Comparison of ENCODE assay signal across 14 cellular contexts in genomic region chr2:191499874-191500565, GRCh38.
DNase-seq lines count a peak whose midpoint lies in the region; ATAC-seq and TF ChIP-seq lines count a peak whose summit lies in the region.
"Had no signal": no experiment of that assay in that cellular context is flagged by ENCODE, and none has a peak within 500 bp of the region (broad histone marks: within the 10 kb centered on the region; RNA-seq: fewer than 3 reads in every experiment).

No MANE protein-coding gene starts in this region.

- no peak for TF ChIP-seq CTCF in natural killer cell (IDR thresholded peaks at IDR 0.05)

- peak; percentile 31 to 54 for ATAC-seq in natural killer cell treated with Interleukin-12 subunit alpha and Interleukin-12 subunit beta and Interleukin-15 and Interleukin-18, amount 100 ng/mL, for 72 hours
- ATAC-seq in natural killer cell (no peak), GM21528 (IDR thresholded peaks at IDR 0.05; ENCODE audit: low FRiP score, unreplicated experiment) (no peak)

- H3K36me3 Mint-ChIP-seq in natural killer cell treated with Interleukin-12 subunit alpha and Interleukin-12 subunit beta and Interleukin-15 and Interleukin-18, amount 100 ng/mL, for 72 hours, result no peaks in the 10 kb centered on the region
- H3K36me3 Mint-ChIP-seq in natural killer cell, result no peaks in the 10 kb centered on the region

- H3K27ac Mint-ChIP-seq in natural killer cell treated with Interleukin-12 subunit alpha and Interleukin-12 subunit beta and Interleukin-15 and Interleukin-18, amount 100 ng/mL, for 72 hours, result no peak overlapping the region
- no peak overlapping the region for H3K27ac Mint-ChIP-seq in natural killer cell
- H3K27ac Mint-ChIP-seq: stimulated activated naive CD8-positive, alpha-beta T cell treated with anti-CD3 and anti-CD28 coated beads, Interleukin-15, Interleukin-2, amounts not matched to agents 100 ng/mL and 50 ng/mL, for 24 hours had no signal

- in situ Hi-C loops in G401 (cut with HindIII; ENCODE audit: low sequenced_read_pairs), result no loop called here

- H3K4me3 Mint-ChIP-seq in natural killer cell treated with Interleukin-12 subunit alpha and Interleukin-12 subunit beta and Interleukin-15 and Interleukin-18, amount 100 ng/mL, for 72 hours, result no peak overlapping the region
- H3K4me3 Mint-ChIP-seq in natural killer cell, result no peak overlapping the region
- H3K4me3 Mint-ChIP-seq: activated T-cell treated with anti-CD3 and anti-CD28 coated beads, Interleukin-2, amount 50 U/mL, for 4 hours; stimulated activated naive CD8-positive, alpha-beta T cell treated with anti-CD3 and anti-CD28 coated beads, Interleukin-15, Interleukin-2, amounts not matched to agents 100 ng/mL and 50 ng/mL, for 24 hours had no signal

- peaks cover 13 to 40% of the 10 kb centered on the region in 2 donors for H3K27me3 Mint-ChIP-seq in natural killer cell treated with Interleukin-12 subunit alpha and Interleukin-12 subunit beta and Interleukin-15 and Interleukin-18, amount 100 ng/mL, for 72 hours
- peaks cover 11 to 14% of the 10 kb centered on the region in 2 donors for H3K27me3 Mint-ChIP-seq in natural killer cell (ENCODE audit: low read depth in 2 of 2)

- no peaks in the 10 kb centered on the region for H3K9me3 Mint-ChIP-seq in natural killer cell treated with Interleukin-12 subunit alpha and Interleukin-12 subunit beta and Interleukin-15 and Interleukin-18, amount 100 ng/mL, for 72 hours
- no peaks in the 10 kb centered on the region for H3K9me3 Mint-ChIP-seq in natural killer cell
- H3K9me3 Mint-ChIP-seq: activated T-cell treated with anti-CD3 and anti-CD28 coated beads, Interleukin-2, amount 50 U/mL, for 4 hours; stimulated activated naive CD8-positive, alpha-beta T cell treated with anti-CD3 and anti-CD28 coated beads, Interleukin-15, Interleukin-2, amounts not matched to agents 100 ng/mL and 50 ng/mL, for 24 hours had no signal

- DNase-seq in natural killer cell treated with Interleukin-12 subunit alpha and Interleukin-12 subunit beta and Interleukin-15 and Interleukin-18, amount 100 ng/mL, for 72 hours (ENCODE audit: low spot score), result no peak
- no peak for DNase-seq in natural killer cell
- DNase-seq in astrocyte of the hippocampus (ENCODE audit: low read depth, low spot score), result peak; percentile 28
- peak; percentile 51 for DNase-seq in islet precursor cell
- no peak for DNase-seq in G401 (ENCODE audit: low spot score)
- no peak for DNase-seq in A172 (ENCODE audit: low spot score)
- DNase-seq in NCI-H446 treated with DMSO at 0.1 percent for 48 hours (lab: John Stamatoyannopoulos, UW), result no peak
- DNase-seq: activated T-cell treated with anti-CD3 and anti-CD28 coated beads, Interleukin-2, amount 50 U/mL, for 4 hours; colonic mucosa; erythroblast; NCI-H2029 treated with DMSO at 0.1 percent for 48 hours; SHP77 treated with DMSO at 0.1 percent for 48 hours had no signal

- no peaks in the 10 kb centered on the region for H3K4me1 Mint-ChIP-seq in natural killer cell treated with Interleukin-12 subunit alpha and Interleukin-12 subunit beta and Interleukin-15 and Interleukin-18, amount 100 ng/mL, for 72 hours (ENCODE audit: low read depth in 2 of 2)
- no peaks in the 10 kb centered on the region for H3K4me1 Mint-ChIP-seq in natural killer cell

- intact Hi-C loops in natural killer cell (cut with micrococcal nuclease), result no loop called here

Comparison
In these comparisons a context has a peak if more than half of its experiments do, and no peak if none do; other contexts are left out.
1. ATAC-seq: peak in natural killer cell treated with Interleukin-12 subunit alpha and Interleukin-12 subunit beta and Interleukin-15 and Interleukin-18, amount 100 ng/mL, for 72 hours (2 of 2); none in natural killer cell (0 of 3) and GM21528 (single experiment).
2. DNase-seq: peak in astrocyte of the hippocampus (single experiment) and islet precursor cell (single experiment); none in natural killer cell treated with Interleukin-12 subunit alpha and Interleukin-12 subunit beta and Interleukin-15 and Interleukin-18, amount 100 ng/mL, for 72 hours (single experiment), natural killer cell (single experiment), G401 (single experiment), A172 (single experiment) and NCI-H446 treated with DMSO at 0.1 percent for 48 hours (single experiment).